ENCODE assay signal across 40 cellular contexts in the genomic region with DNA sequence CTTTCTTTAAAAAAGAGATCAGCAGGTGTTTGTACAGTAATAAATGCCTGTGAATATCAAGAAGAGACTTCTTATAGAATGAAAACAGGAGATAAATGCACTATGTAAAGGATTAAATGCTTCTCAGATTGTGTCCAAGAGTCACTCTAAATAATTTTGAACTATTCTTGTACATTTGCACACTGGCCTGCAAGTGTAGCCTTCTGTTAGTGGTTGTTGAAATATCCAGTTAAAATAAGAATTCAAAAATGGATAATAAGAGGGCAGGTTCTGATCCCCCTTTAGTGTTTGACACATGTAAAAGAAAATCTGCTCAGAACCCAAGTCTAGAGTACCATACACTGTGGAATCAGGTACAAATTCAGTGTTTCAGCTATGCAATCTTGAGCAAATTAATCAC.
"Had no signal": no experiment of that assay in that cellular context is flagged by ENCODE, and none has a peak within 500 bp of the region (broad histone marks: within the 10 kb centered on the region; RNA-seq: fewer than 3 reads in every experiment).

No MANE protein-coding gene starts in this region.

- DNase-seq: activated effector memory CD4-positive, alpha-beta T cell treated with anti-CD3 and anti-CD28 coated beads, Interleukin-2, amount 50 U/mL, for 16 hours; activated effector memory CD4-positive, alpha-beta T cell treated with Interleukin-2 at 50 U/mL for 16 hours; activated gamma-delta T cell; activated gamma-delta T cell treated with Interleukin-2 at 50 U/mL for 16 hours; activated naive CD4-positive, alpha-beta T cell; activated naive CD4-positive, alpha-beta T cell treated with anti-CD3 and anti-CD28 coated beads for 36 hours; activated naive CD4-positive, alpha-beta T cell treated with anti-CD3 and anti-CD28 coated beads, Interleukin-2, amount 10 ng/mL, durations not matched to agents 7 days and 5 days; activated naive CD4-positive, alpha-beta T cell treated with anti-CD3 and anti-CD28 coated beads, Interleukin-2, amount 50 U/mL, for 16 hours; activated naive CD4-positive, alpha-beta T cell treated with Interleukin-2 at 50 U/mL for 16 hours; activated naive CD8-positive, alpha-beta T cell treated with anti-CD3 and anti-CD28 coated beads for 36 hours; activated naive CD8-positive, alpha-beta T cell treated with anti-CD3 and anti-CD28 coated beads, Interleukin-2, amount 10 ng/mL, durations not matched to agents 7 days and 5 days; activated naive CD8-positive, alpha-beta T cell treated with anti-CD3 and anti-CD28 coated beads, Interleukin-2, amount 50 U/mL, for 24 hours; activated T-cell treated with anti-CD3 and anti-CD28 coated beads, Interleukin-2, amount 50 U/mL, for 1 hour; activated T-cell treated with anti-CD3 and anti-CD28 coated beads, Interleukin-2, amount 50 U/mL, for 24 hours; activated T-cell treated with anti-CD3 and anti-CD28 coated beads, Interleukin-2, amount 50 U/mL, for 4 hours; activated T-cell treated with anti-CD3 and anti-CD28 coated beads, Interleukin-2, amount 50 U/mL, for 48 hours; activated T-cell treated with anti-CD3 and anti-CD28 coated beads, Interleukin-2, amount 50 U/mL, for 72 hours; adrenal gland; amniotic stem cell; amygdala; anterior cingulate cortex; aorta; body of pancreas; brain microvascular endothelial cell; caudate nucleus; central memory CD4-positive, alpha-beta T cell; cerebellar nuclear complex had no signal

- ATAC-seq: activated naive CD4-positive, alpha-beta T cell treated with anti-CD3 and anti-CD28 coated beads, Interleukin-2, amount 50 U/mL, for 72 hours; activated naive CD8-positive, alpha-beta T cell treated with anti-CD3 and anti-CD28 coated beads, Interleukin-2, amount 50 U/mL, for 24 hours; activated T-cell treated with anti-CD3 and anti-CD28 coated beads, Interleukin-2, amount 50 U/mL, for 4 hours; activated T-cell treated with anti-CD3 and anti-CD28 coated beads, Interleukin-2, amount 50 U/mL, for 72 hours; activated T-helper 17 cell treated with anti-CD3 and anti-CD28 coated beads, Interleukin-2, amount 50 U/mL, for 72 hours; body of pancreas had no signal

- H3K27me3 ChIP-seq: ascending aorta, body of pancreas, brain microvascular endothelial cell, breast epithelium, cardiac muscle cell had no signal

- H3K27ac Mint-ChIP-seq: activated naive CD4-positive, alpha-beta T cell treated with anti-CD3 and anti-CD28 coated beads for 36 hours; activated naive CD4-positive, alpha-beta T cell treated with anti-CD3 and anti-CD28 coated beads, Interleukin-2, amount 10 ng/mL, durations not matched to agents 7 days and 5 days; activated naive CD4-positive, alpha-beta T cell treated with anti-CD3 and anti-CD28 coated beads, Interleukin-2, amount 50 U/mL, for 72 hours; activated naive CD8-positive, alpha-beta T cell; activated naive CD8-positive, alpha-beta T cell treated with anti-CD3 and anti-CD28 coated beads for 36 hours; activated naive CD8-positive, alpha-beta T cell treated with anti-CD3 and anti-CD28 coated beads, Interleukin-2, amount 10 ng/mL, durations not matched to agents 7 days and 5 days; activated naive CD8-positive, alpha-beta T cell treated with anti-CD3 and anti-CD28 coated beads, Interleukin-2, amount 50 U/mL, for 24 hours; activated T-cell treated with anti-CD3 and anti-CD28 coated beads, Interleukin-2, amount 50 U/mL, for 24 hours; activated T-cell treated with anti-CD3 and anti-CD28 coated beads, Interleukin-2, amount 50 U/mL, for 72 hours; activated T-helper 1 cell treated with anti-CD3 and anti-CD28 coated beads, Interleukin-12 subunit alpha, Interleukin-12 subunit beta, Interleukin-2, Interleukin-4 antibody, amounts not matched to agents 30 ng/mL and 10 ng/mL and 1 ng/mL, durations not matched to agents 14 hours and 24 hours and 36 hours; activated T-helper 17 cell treated with anti-CD3 and anti-CD28 coated beads, Interleukin-2, amount 50 U/mL, for 72 hours; activated T-helper 2 cell treated with anti-CD3 and anti-CD28 coated beads, Interferon-gamma antibody, Interleukin-2, Interleukin-4, amounts not matched to agents 10 μg/mL and 5 μg/mL and 100 μg/mL, durations not matched to agents 14 hours and 24 hours and 36 hours; brain had no signal

- H3K36me3 ChIP-seq: adrenal gland, ascending aorta, brain microvascular endothelial cell, breast epithelium, cardiac muscle cell had no signal

- H3K4me1 ChIP-seq: adrenal gland, ascending aorta, body of pancreas, breast epithelium had no signal

- H3K27me3 Mint-ChIP-seq: activated naive CD8-positive, alpha-beta T cell had no signal

- H3K4me1 Mint-ChIP-seq: activated naive CD4-positive, alpha-beta T cell treated with anti-CD3 and anti-CD28 coated beads, Interleukin-2, amount 10 ng/mL, durations not matched to agents 7 days and 5 days; activated naive CD4-positive, alpha-beta T cell treated with anti-CD3 and anti-CD28 coated beads, Interleukin-2, amount 50 U/mL, for 24 hours; activated T-helper 17 cell treated with anti-CD3 and anti-CD28 coated beads, Interleukin-2, amount 50 U/mL, for 72 hours; brain; central memory CD8-positive, alpha-beta T cell had no signal

- FAIRE-seq: astrocyte, bronchial epithelial cell had no signal

- H3K36me3 Mint-ChIP-seq: activated naive CD4-positive, alpha-beta T cell treated with anti-CD3 and anti-CD28 coated beads, Interleukin-2, amount 10 ng/mL, durations not matched to agents 7 days and 5 days; activated naive CD8-positive, alpha-beta T cell treated with anti-CD3 and anti-CD28 coated beads for 36 hours; brain had no signal

- H3K9me3 ChIP-seq: adrenal gland, ascending aorta, body of pancreas had no signal

- H3K27ac ChIP-seq: adrenal gland, ascending aorta, body of pancreas, brain microvascular endothelial cell, breast epithelium, cardiac muscle cell had no signal

- H3K4me3 Mint-ChIP-seq: activated naive CD4-positive, alpha-beta T cell treated with anti-CD3 and anti-CD28 coated beads for 36 hours; activated naive CD4-positive, alpha-beta T cell treated with anti-CD3 and anti-CD28 coated beads, Interleukin-2, amount 10 ng/mL, durations not matched to agents 7 days and 5 days; activated naive CD4-positive, alpha-beta T cell treated with anti-CD3 and anti-CD28 coated beads, Interleukin-2, amount 50 U/mL, for 24 hours; activated naive CD8-positive, alpha-beta T cell; activated naive CD8-positive, alpha-beta T cell treated with anti-CD3 and anti-CD28 coated beads for 36 hours; activated naive CD8-positive, alpha-beta T cell treated with anti-CD3 and anti-CD28 coated beads, Interleukin-2, amount 10 ng/mL, durations not matched to agents 7 days and 5 days; activated naive CD8-positive, alpha-beta T cell treated with anti-CD3 and anti-CD28 coated beads, Interleukin-2, amount 50 U/mL, for 24 hours; activated T-cell treated with anti-CD3 and anti-CD28 coated beads, Interleukin-2, amount 50 U/mL, for 24 hours; activated T-cell treated with anti-CD3 and anti-CD28 coated beads, Interleukin-2, amount 50 U/mL, for 4 hours; activated T-cell treated with anti-CD3 and anti-CD28 coated beads, Interleukin-2, amount 50 U/mL, for 72 hours; activated T-helper 1 cell treated with anti-CD3 and anti-CD28 coated beads, Interleukin-12 subunit alpha, Interleukin-12 subunit beta, Interleukin-2, Interleukin-4 antibody, amounts not matched to agents 30 ng/mL and 10 ng/mL and 1 ng/mL, durations not matched to agents 14 hours and 24 hours and 36 hours; activated T-helper 17 cell treated with anti-CD3 and anti-CD28 coated beads, Interleukin-2, amount 50 U/mL, for 72 hours; brain; central memory CD8-positive, alpha-beta T cell had no signal

- H3K4me3 ChIP-seq: adrenal gland, ascending aorta, body of pancreas, breast epithelium, cardiac muscle cell had no signal
